8 cellular contexts compared by ENCODE assay signal in the genomic region with DNA sequence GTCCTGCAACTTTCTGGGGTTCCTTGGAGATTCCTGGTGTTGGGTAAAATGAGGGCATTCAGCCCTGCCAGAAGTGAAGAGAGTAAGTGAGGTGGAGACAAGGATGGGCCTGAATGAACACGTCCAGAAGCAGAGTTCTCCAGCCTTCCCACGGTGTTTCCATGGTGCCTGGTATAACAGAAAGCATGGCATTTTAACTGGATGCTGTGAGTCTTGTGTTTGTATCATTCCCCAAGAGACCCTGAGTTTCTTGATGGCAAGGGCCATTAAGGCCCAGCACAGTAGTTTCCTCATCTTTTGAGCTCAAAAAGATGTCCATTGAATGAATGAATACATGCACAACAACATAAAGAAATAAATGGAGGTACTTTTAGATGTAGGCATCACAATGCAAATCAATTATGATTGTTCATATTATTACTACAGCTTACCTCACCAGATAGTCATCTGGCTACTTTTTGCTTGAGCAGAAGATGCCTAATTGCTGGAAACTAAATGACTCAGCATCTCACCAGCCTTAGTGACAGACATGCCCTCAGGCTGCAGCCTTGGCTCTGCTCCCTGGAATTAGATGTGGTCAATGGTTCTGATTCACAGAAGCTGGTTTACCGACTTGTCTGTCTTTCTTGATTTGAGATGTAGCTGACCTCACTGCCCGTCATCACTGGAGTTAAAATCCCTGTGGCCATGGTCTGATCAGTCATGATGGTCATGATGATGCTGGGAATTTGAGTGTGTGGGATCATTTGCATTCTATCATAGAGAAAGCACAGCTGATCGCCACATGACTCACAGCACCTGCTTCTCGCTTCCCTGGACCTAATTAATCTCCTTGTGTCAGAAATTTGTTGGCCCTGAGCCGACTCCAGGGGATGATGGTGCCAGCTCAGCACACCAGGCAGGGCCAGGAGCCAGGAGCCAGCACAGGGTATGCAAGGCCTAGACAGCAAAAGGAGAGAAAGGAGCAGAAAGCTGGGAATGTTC.
DNase-seq lines count a peak whose midpoint lies in the region; ATAC-seq and TF ChIP-seq lines count a peak whose summit lies in the region.

No MANE protein-coding gene starts in this region.

- H3K9me3 ChIP-seq in psoas muscle (no peaks in the 10 kb centered on the region), ascending aorta (no peaks in the 10 kb centered on the region)

- intact Hi-C loops in psoas muscle (cut with DNase I) (no loop called here), ascending aorta (cut with DNase I) (loop anchor here (10.0 kb wide), 1 partner anchor 674 kb away; the partner anchor contains the start of gene DEPP1)

- DNase-seq in DMS153 (lab: John Stamatoyannopoulos, UW) = peak; percentile 73
- DNase-seq in astrocyte of the spinal cord (ENCODE audit: low read depth, low spot score) = peak; percentile 93
- peak in 1 of 2 donors; percentile 55 for DNase-seq in psoas muscle
- no peak for DNase-seq in NCI-H510A treated with DMSO at 0.1 percent for 48 hours (lab: John Stamatoyannopoulos, UW)
- DNase-seq in ascending aorta (ENCODE audit: low spot score in 2 of 2) = no peak
- no peak for DNase-seq in H7

- in situ Hi-C loops in astrocyte of the spinal cord (cut with HindIII; ENCODE audit: low sequenced_read_pairs) = no loop called here

- ATAC-seq in GM19455 (IDR thresholded peaks at IDR 0.05; ENCODE audit: unreplicated experiment) = peak; percentile 87
- peak; percentile 91 for ATAC-seq in HG03520 (IDR thresholded peaks at IDR 0.05; ENCODE audit: unreplicated experiment)
- peak; percentile 65 to 97 (median 94) for ATAC-seq in psoas muscle

- H3K4me3 ChIP-seq in astrocyte of the spinal cord (ENCODE audit: low read depth, low read length) (no peak overlapping the region), psoas muscle (no peak overlapping the region), ascending aorta (no peak overlapping the region), H7 (ENCODE audit: insufficient read depth, low read depth, low read length) (no peak overlapping the region)

- peak overlapping the region; percentile 56 for H3K27ac ChIP-seq in psoas muscle
- no peak overlapping the region for H3K27ac ChIP-seq in ascending aorta

- H3K36me3 ChIP-seq in psoas muscle (ENCODE audit: insufficient read depth in 1 of 2, low read depth in 1 of 2) (no peaks in the 10 kb centered on the region), ascending aorta (no peaks in the 10 kb centered on the region), H7 (replicated peaks; ENCODE audit: control insufficient read depth, insufficient read depth, low read length) (no peaks in the 10 kb centered on the region)

- H3K27me3 ChIP-seq in psoas muscle (ENCODE audit: insufficient read depth in 3 of 3, low read length in 2 of 3) = no peaks in the 10 kb centered on the region
- H3K27me3 ChIP-seq in ascending aorta = no peaks in the 10 kb centered on the region
- H3K27me3 ChIP-seq in H7 (ENCODE audit: control insufficient read depth, insufficient read depth, low read length) = no peaks in the 10 kb centered on the region

- WGBS in psoas muscle, 3 donors = 33 to 53% (median 40%) methylated on average over 7 of the region's 7 CpGs

- peaks cover 15% of the 10 kb centered on the region for H3K4me1 ChIP-seq in psoas muscle
- H3K4me1 ChIP-seq in ascending aorta = peaks cover 0 to 7% of the 10 kb centered on the region in 2 donors

- TF ChIP-seq CTCF in astrocyte of the spinal cord (IDR thresholded peaks at IDR 0.05; ENCODE audit: low read depth, low read length) = no peak
- no peak for TF ChIP-seq CTCF in psoas muscle (IDR thresholded peaks at IDR 0.05)
- TF ChIP-seq CTCF in ascending aorta (IDR thresholded peaks at IDR 0.05) = no peak

Comparison
In these comparisons a context has a peak if more than half of its experiments do, and no peak if none do; other contexts are left out.
1. DNase-seq: peak in DMS153 (single experiment) and astrocyte of the spinal cord (single experiment); none in NCI-H510A treated with DMSO at 0.1 percent for 48 hours (single experiment), ascending aorta (0 of 2) and H7 (single experiment).
2. Peak in every context shown above with its lines, with median percentiles within 50 percentile points of each other: ATAC-seq.